Comparison of ENCODE assay signal across 14 cellular contexts in genomic region chr17:39756376-39757079, GRCh38. TPM values are rescaled to one million over a fixed set of nuclear protein-coding genes. Genes with fewer than 3 reads are reported as not detected.
DNase-seq lines count a peak whose midpoint lies in the region; ATAC-seq and TF ChIP-seq lines count a peak whose summit lies in the region.
"Had no signal": no experiment of that assay in that cellular context is flagged by ENCODE, and none has a peak within 500 bp of the region (broad histone marks: within the 10 kb centered on the region; RNA-seq: fewer than 3 reads in every experiment).

No MANE protein-coding gene starts in this region.

- H3K9me3 ChIP-seq in effector memory CD4-positive, alpha-beta T cell (ENCODE audit: control insufficient read depth, low read length): no peaks in the 10 kb centered on the region
- no peaks in the 10 kb centered on the region for H3K9me3 ChIP-seq in vagina
- H3K9me3 ChIP-seq: heart left ventricle, psoas muscle, SK-N-SH, thyroid gland had no signal

- intact Hi-C loops in vagina (cut with DNase I): no loop called here

- peak overlapping the region; percentile 98 for H3K27ac ChIP-seq in effector memory CD4-positive, alpha-beta T cell (ENCODE audit: insufficient read depth, low read length, poor library complexity, severe bottlenecking)
- no peak overlapping the region for H3K27ac ChIP-seq in vagina
- H3K27ac ChIP-seq: brain microvascular endothelial cell, psoas muscle, thyroid gland had no signal

- DNase-seq in activated T-cell treated with anti-CD3 and anti-CD28 coated beads, Interleukin-2, amount 50 U/mL, for 24 hours: no peak
- no peak for DNase-seq in activated T-cell treated with anti-CD3 and anti-CD28 coated beads, Interleukin-2, amount 50 U/mL, for 1 hour
- DNase-seq in RPMI8226: peak; percentile 70
- DNase-seq in effector memory CD4-positive, alpha-beta T cell: no peak
- DNase-seq in stimulated activated naive B cell treated with anti-CD40 and anti-IgM and Interleukin-4, amounts not matched to agents 10 μg/mL and 1 μg/mL and 100 μg/mL, for 72 hours: no peak
- no peak for DNase-seq in DMS79 (lab: John Stamatoyannopoulos, UW)
- no peak for DNase-seq in vagina (ENCODE audit: extremely low spot score in 2 of 2)
- DNase-seq in AG20443 (ENCODE audit: low spot score): no peak
- DNase-seq: brain microvascular endothelial cell, heart left ventricle, NCI-H526 treated with DMSO at 0.1 percent for 48 hours, psoas muscle, SK-N-SH, thyroid gland had no signal

- H3K4me3 ChIP-seq in effector memory CD4-positive, alpha-beta T cell (ENCODE audit: insufficient read depth, low read depth, low read length, poor library complexity, severe bottlenecking): peak overlapping the region; percentile 8
- H3K4me3 ChIP-seq in vagina: no peak overlapping the region
- H3K4me3 ChIP-seq: heart left ventricle, psoas muscle, thyroid gland had no signal

- H3K36me3 ChIP-seq in effector memory CD4-positive, alpha-beta T cell (ENCODE audit: control insufficient read depth, insufficient read depth, low read length): peaks cover 7% of the 10 kb centered on the region
- H3K36me3 ChIP-seq in vagina: no peaks in the 10 kb centered on the region
- H3K36me3 ChIP-seq: brain microvascular endothelial cell, heart left ventricle, thyroid gland had no signal

- H3K9me3 Mint-ChIP-seq in activated T-cell treated with anti-CD3 and anti-CD28 coated beads, Interleukin-2, amount 50 U/mL, for 24 hours: no peaks in the 10 kb centered on the region
- H3K9me3 Mint-ChIP-seq in stimulated activated naive B cell treated with anti-CD40 and anti-IgM and Interleukin-4, amounts not matched to agents 10 μg/mL and 1 μg/mL and 100 μg/mL, for 72 hours: no peaks in the 10 kb centered on the region

- peak overlapping the region; percentile 57 for H3K4me3 Mint-ChIP-seq in activated T-cell treated with anti-CD3 and anti-CD28 coated beads, Interleukin-2, amount 50 U/mL, for 24 hours
- peak overlapping the region; percentile 75 to 90 for H3K4me3 Mint-ChIP-seq in stimulated activated naive B cell treated with anti-CD40 and anti-IgM and Interleukin-4, amounts not matched to agents 10 μg/mL and 1 μg/mL and 100 μg/mL, for 72 hours

- ATAC-seq in stimulated activated naive B cell treated with anti-CD40 and anti-IgM and Interleukin-4, amounts not matched to agents 10 μg/mL and 1 μg/mL and 100 μg/mL, for 72 hours (replicated peaks): no peak
- ATAC-seq: heart left ventricle, psoas muscle had no signal

- H3K27me3 ChIP-seq in effector memory CD4-positive, alpha-beta T cell (replicated peaks; ENCODE audit: control insufficient read depth, insufficient read depth, low read length, poor library complexity, severe bottlenecking): no peaks in the 10 kb centered on the region
- no peaks in the 10 kb centered on the region for H3K27me3 ChIP-seq in vagina
- H3K27me3 ChIP-seq: brain microvascular endothelial cell, thyroid gland had no signal

- H3K4me1 ChIP-seq in effector memory CD4-positive, alpha-beta T cell (ENCODE audit: control insufficient read depth, insufficient read depth, low read length, poor library complexity, severe bottlenecking): peaks cover 48% of the 10 kb centered on the region
- H3K4me1 ChIP-seq in vagina: peaks cover 27% of the 10 kb centered on the region
- H3K4me1 ChIP-seq: psoas muscle had no signal

- TF ChIP-seq CTCF in vagina (IDR thresholded peaks at IDR 0.05): no peak

- peaks cover 81% of the 10 kb centered on the region for H3K4me1 Mint-ChIP-seq in activated T-cell treated with anti-CD3 and anti-CD28 coated beads, Interleukin-2, amount 50 U/mL, for 24 hours (ENCODE audit: low read depth)
- peaks cover 62 to 85% of the 10 kb centered on the region in 2 donors for H3K4me1 Mint-ChIP-seq in stimulated activated naive B cell treated with anti-CD40 and anti-IgM and Interleukin-4, amounts not matched to agents 10 μg/mL and 1 μg/mL and 100 μg/mL, for 72 hours

- no peaks in the 10 kb centered on the region for H3K27me3 Mint-ChIP-seq in activated T-cell treated with anti-CD3 and anti-CD28 coated beads, Interleukin-2, amount 50 U/mL, for 24 hours
- H3K27me3 Mint-ChIP-seq in stimulated activated naive B cell treated with anti-CD40 and anti-IgM and Interleukin-4, amounts not matched to agents 10 μg/mL and 1 μg/mL and 100 μg/mL, for 72 hours: no peaks in the 10 kb centered on the region

- H3K36me3 Mint-ChIP-seq in activated T-cell treated with anti-CD3 and anti-CD28 coated beads, Interleukin-2, amount 50 U/mL, for 24 hours (ENCODE audit: low read depth): peaks cover 30% of the 10 kb centered on the region
- H3K36me3 Mint-ChIP-seq in stimulated activated naive B cell treated with anti-CD40 and anti-IgM and Interleukin-4, amounts not matched to agents 10 μg/mL and 1 μg/mL and 100 μg/mL, for 72 hours: peaks cover 23 to 36% of the 10 kb centered on the region in 2 donors

- H3K27ac Mint-ChIP-seq in activated T-cell treated with anti-CD3 and anti-CD28 coated beads, Interleukin-2, amount 50 U/mL, for 24 hours: peak overlapping the region; percentile 97
- H3K27ac Mint-ChIP-seq in stimulated activated naive B cell treated with anti-CD40 and anti-IgM and Interleukin-4, amounts not matched to agents 10 μg/mL and 1 μg/mL and 100 μg/mL, for 72 hours: peak overlapping the region; percentile 96

- TF ChIP-seq POLR2A in vagina (IDR thresholded peaks at IDR 0.05): no peak

RNA-seq across cellular contexts. Expression of gene GRB7, which starts 18.8 kb away (rescaled TPM):
- total RNA-seq in vagina: 23.6 TPM
- total RNA-seq: psoas muscle had no signal

RNA-seq across cellular contexts. Expression of gene MIEN1, which starts 26.2 kb away (rescaled TPM):
- 74.2 TPM for total RNA-seq in vagina

RNA-seq across cellular contexts. Expression of gene ERBB2, which starts 56.7 kb away (rescaled TPM):
- 52.1 TPM for total RNA-seq in vagina
